In genomic region chr11:45147017-45147728, GRCh38 we compare ENCODE assay signal across 8 cellular contexts. TPM values are rescaled to one million over a fixed set of nuclear protein-coding genes. Genes with fewer than 3 reads are reported as not detected.
DNase-seq lines count a peak whose midpoint lies in the region; ATAC-seq and TF ChIP-seq lines count a peak whose summit lies in the region.

No MANE protein-coding gene starts in this region.

- ATAC-seq in GM19397 (IDR thresholded peaks at IDR 0.05; ENCODE audit: unreplicated experiment) (peak; percentile 98), HG03558 (IDR thresholded peaks at IDR 0.05; ENCODE audit: extremely low read depth, unreplicated experiment) (peak; percentile 98), left lobe of liver (peak; percentile 94)

- peak overlapping the region; percentile 81 for H3K27ac ChIP-seq in C4-2B

- DNase-seq in NCI-H748 (lab: John Stamatoyannopoulos, UW; ENCODE audit: unreplicated experiment) (peak; percentile 97), dedifferentiated amniotic fluid mesenchymal stem cell (ENCODE audit: extremely low spot score) (peak; percentile 92), left lobe of liver (ENCODE audit: low spot score) (peak; percentile 97)
- peak; percentile 78 to 88 for DNase-seq in activated CD4-positive, alpha-beta T cell treated with anti-CD3 and anti-CD28 coated beads, Interleukin-2, amount 50 U/mL, for 24 hours (ENCODE audit: low read depth in 1 of 2, low spot score in 1 of 2)
- DNase-seq in stimulated activated CD4-positive, alpha-beta T cell treated with anti-CD3 and anti-CD28 coated beads, Interleukin-1b, Interleukin-23, amount 100 ng/mL, for 48 hours: peak; percentile 92

- TF ChIP-seq CTCF in C4-2B (conservative IDR thresholded peaks at IDR 0.05): no peak

RNA-seq across cellular contexts. Expression of gene PRDM11, which starts 0.7 kb away (rescaled TPM):
- 3.5 TPM for total RNA-seq in left lobe of liver

Comparison
In these comparisons a context has a peak if more than half of its experiments do, and no peak if none do; other contexts are left out.
1. Peak in every context shown above with its lines: DNase-seq, ATAC-seq and H3K27ac ChIP-seq.